19 cellular contexts compared by ENCODE assay signal in the genomic region with DNA sequence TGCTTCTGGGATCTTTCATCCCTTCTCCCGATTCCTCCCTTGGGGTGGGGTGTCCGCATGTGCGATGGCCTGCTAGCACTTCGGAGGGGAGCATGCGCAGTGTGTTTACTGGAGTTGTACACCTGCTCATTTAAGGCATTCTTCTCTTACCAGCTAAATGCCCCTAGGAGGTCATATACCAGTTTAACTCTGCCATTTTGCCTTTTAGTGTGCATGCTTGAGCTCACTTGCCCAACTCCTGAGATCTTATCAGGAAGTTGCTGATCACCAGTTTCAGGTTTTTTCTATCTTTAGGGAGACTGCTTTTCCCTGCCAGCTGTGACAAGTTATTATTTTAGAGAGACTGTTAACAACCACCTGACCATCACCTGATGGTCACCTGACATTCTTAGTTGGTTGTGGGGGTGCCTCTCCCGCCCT.
DNase-seq lines count a peak whose midpoint lies in the region; ATAC-seq, FAIRE-seq and TF ChIP-seq lines count a peak whose summit lies in the region.
"Had no signal": no experiment of that assay in that cellular context is flagged by ENCODE, and none has a peak within 500 bp of the region (broad histone marks: within the 10 kb centered on the region; RNA-seq: fewer than 3 reads in every experiment).

No MANE protein-coding gene starts in this region.

- H3K4me1 Mint-ChIP-seq in stimulated activated memory B cell treated with anti-CD40 and anti-IgM and Interleukin-4, amounts not matched to agents 10 μg/mL and 1 μg/mL and 100 μg/mL, for 72 hours = peaks cover 39% of the 10 kb centered on the region

- no peaks in the 10 kb centered on the region for H3K36me3 Mint-ChIP-seq in stimulated activated memory B cell treated with anti-CD40 and anti-IgM and Interleukin-4, amounts not matched to agents 10 μg/mL and 1 μg/mL and 100 μg/mL, for 72 hours
- H3K36me3 Mint-ChIP-seq: activated naive CD8-positive, alpha-beta T cell treated with anti-CD3 and anti-CD28 coated beads, Interleukin-2, amount 10 ng/mL, durations not matched to agents 7 days and 5 days; mesothelial cell of epicardium had no signal

- no peaks in the 10 kb centered on the region for H3K9me3 ChIP-seq in HAP-1
- H3K9me3 ChIP-seq: left lung, tibial artery had no signal

- H3K27me3 ChIP-seq in HAP-1 (ENCODE audit: low read depth) (no peaks in the 10 kb centered on the region), dorsolateral prefrontal cortex (no peaks in the 10 kb centered on the region)
- H3K27me3 ChIP-seq: left lung, tibial artery had no signal

- no peaks in the 10 kb centered on the region; the same call in 1 of the 2 replicates for H3K4me1 ChIP-seq in HAP-1
- H3K4me1 ChIP-seq: left lung had no signal

- TF ChIP-seq POLR2A in GM12891 (IDR thresholded peaks at IDR 0.05; ENCODE audit: low read depth, low read length) = no peak

- peak overlapping the region; percentile 21 for H3K27ac Mint-ChIP-seq in stimulated activated memory B cell treated with anti-CD40 and anti-IgM and Interleukin-4, amounts not matched to agents 10 μg/mL and 1 μg/mL and 100 μg/mL, for 72 hours
- H3K27ac Mint-ChIP-seq: activated naive CD8-positive, alpha-beta T cell treated with anti-CD3 and anti-CD28 coated beads, Interleukin-2, amount 10 ng/mL, durations not matched to agents 7 days and 5 days; activated T-helper 2 cell treated with anti-CD3 and anti-CD28 coated beads, Interferon-gamma antibody, Interleukin-2, Interleukin-4, amounts not matched to agents 10 μg/mL and 5 μg/mL and 100 μg/mL, durations not matched to agents 14 hours and 24 hours and 36 hours; mesothelial cell of epicardium; progenitor cell of endocrine pancreas had no signal

- H3K9me3 Mint-ChIP-seq in stimulated activated memory B cell treated with anti-CD40 and anti-IgM and Interleukin-4, amounts not matched to agents 10 μg/mL and 1 μg/mL and 100 μg/mL, for 72 hours = no peaks in the 10 kb centered on the region
- H3K9me3 Mint-ChIP-seq: activated naive CD8-positive, alpha-beta T cell treated with anti-CD3 and anti-CD28 coated beads, Interleukin-2, amount 10 ng/mL, durations not matched to agents 7 days and 5 days; activated T-helper 2 cell treated with anti-CD3 and anti-CD28 coated beads, Interferon-gamma antibody, Interleukin-2, Interleukin-4, amounts not matched to agents 10 μg/mL and 5 μg/mL and 100 μg/mL, durations not matched to agents 14 hours and 24 hours and 36 hours; mesothelial cell of epicardium had no signal

- in situ Hi-C loops in HAP-1 (cut with MboI; ENCODE audit: low sequenced_read_pairs) = no loop called here

- H3K36me3 ChIP-seq in HAP-1 (replicated peaks) = no peaks in the 10 kb centered on the region
- H3K36me3 ChIP-seq: left lung, tibial artery had no signal

- no peak overlapping the region for H3K27ac ChIP-seq in dorsolateral prefrontal cortex
- H3K27ac ChIP-seq: left lung, tibial artery had no signal

- intact Hi-C loops in dorsolateral prefrontal cortex (cut with DNase I) = no loop called here

- H3K27me3 Mint-ChIP-seq in stimulated activated memory B cell treated with anti-CD40 and anti-IgM and Interleukin-4, amounts not matched to agents 10 μg/mL and 1 μg/mL and 100 μg/mL, for 72 hours = no peaks in the 10 kb centered on the region
- H3K27me3 Mint-ChIP-seq: activated naive CD8-positive, alpha-beta T cell treated with anti-CD3 and anti-CD28 coated beads, Interleukin-2, amount 10 ng/mL, durations not matched to agents 7 days and 5 days; progenitor cell of endocrine pancreas had no signal

- ATAC-seq in stimulated activated memory B cell treated with anti-CD40 and anti-IgM and Interleukin-4, amounts not matched to agents 10 μg/mL and 1 μg/mL and 100 μg/mL, for 72 hours = no peak
- no peak for ATAC-seq in HG03045 (IDR thresholded peaks at IDR 0.05; ENCODE audit: unreplicated experiment)
- ATAC-seq: HCT116, left lung had no signal

- no peak overlapping the region for H3K4me3 Mint-ChIP-seq in stimulated activated memory B cell treated with anti-CD40 and anti-IgM and Interleukin-4, amounts not matched to agents 10 μg/mL and 1 μg/mL and 100 μg/mL, for 72 hours
- H3K4me3 Mint-ChIP-seq: activated naive CD8-positive, alpha-beta T cell treated with anti-CD3 and anti-CD28 coated beads, Interleukin-2, amount 10 ng/mL, durations not matched to agents 7 days and 5 days; mesothelial cell of epicardium had no signal

- DNase-seq in GM12891 (ENCODE audit: insufficient read length, low spot score) (no peak), LoVo (ENCODE audit: low spot score) (peak; percentile 18), RPMI8226 (peak; percentile 65), HAP-1 (ENCODE audit: low spot score in 2 of 2) (no peak), dorsolateral prefrontal cortex (no peak)
- DNase-seq: activated naive CD8-positive, alpha-beta T cell treated with anti-CD3 and anti-CD28 coated beads, Interleukin-2, amount 10 ng/mL, durations not matched to agents 7 days and 5 days; left lung; NCI-H1694; Right ventricle myocardium superior; stimulated activated naive CD4-positive, alpha-beta T cell treated with Interleukin-2 at 50 U/mL for 16 hours; SW 1271; tibial artery had no signal

- H3K4me3 ChIP-seq in HAP-1 = no peak overlapping the region
- no peak overlapping the region for H3K4me3 ChIP-seq in dorsolateral prefrontal cortex
- H3K4me3 ChIP-seq: left lung, tibial artery had no signal

- peak; percentile 54 for FAIRE-seq in GM12891 (lab: Jason Lieb, UNC)
- FAIRE-seq: TTC549 had no signal

- TF ChIP-seq CTCF in dorsolateral prefrontal cortex (IDR thresholded peaks at IDR 0.05 in 54 of 56, conservative IDR thresholded peaks at IDR 0.05 in 2 of 56; ENCODE audit: low read depth in 1 of 56, partially characterized antibody in 56 of 56) = no peak

TF ChIP-seq in GM12891, 5 proteins besides CTCF, POLR2A, EP300 and RAD21:
- TF ChIP-seq TAF1 (IDR thresholded peaks at IDR 0.05; ENCODE audit: low read depth, low read length) = no peak
- TF ChIP-seq SPI1 (IDR thresholded peaks at IDR 0.05; ENCODE audit: low read depth, low read length) = no peak
- TF ChIP-seq POU2F2 (IDR thresholded peaks at IDR 0.05; ENCODE audit: low read depth, low read length) = no peak
- no peak for TF ChIP-seq POLR2AphosphoS5 (IDR thresholded peaks at IDR 0.05; ENCODE audit: low read depth, low read length)
- TF ChIP-seq PAX5 (IDR thresholded peaks at IDR 0.05; ENCODE audit: insufficient read depth, low read length, severe bottlenecking) = no peak

Comparison
In these comparisons a context has a peak if more than half of its experiments do, and no peak if none do; other contexts are left out.
1. DNase-seq: peak in LoVo (single experiment) and RPMI8226 (single experiment); none in GM12891 (single experiment), HAP-1 (0 of 2) and dorsolateral prefrontal cortex (0 of 10).